In the genomic region with DNA sequence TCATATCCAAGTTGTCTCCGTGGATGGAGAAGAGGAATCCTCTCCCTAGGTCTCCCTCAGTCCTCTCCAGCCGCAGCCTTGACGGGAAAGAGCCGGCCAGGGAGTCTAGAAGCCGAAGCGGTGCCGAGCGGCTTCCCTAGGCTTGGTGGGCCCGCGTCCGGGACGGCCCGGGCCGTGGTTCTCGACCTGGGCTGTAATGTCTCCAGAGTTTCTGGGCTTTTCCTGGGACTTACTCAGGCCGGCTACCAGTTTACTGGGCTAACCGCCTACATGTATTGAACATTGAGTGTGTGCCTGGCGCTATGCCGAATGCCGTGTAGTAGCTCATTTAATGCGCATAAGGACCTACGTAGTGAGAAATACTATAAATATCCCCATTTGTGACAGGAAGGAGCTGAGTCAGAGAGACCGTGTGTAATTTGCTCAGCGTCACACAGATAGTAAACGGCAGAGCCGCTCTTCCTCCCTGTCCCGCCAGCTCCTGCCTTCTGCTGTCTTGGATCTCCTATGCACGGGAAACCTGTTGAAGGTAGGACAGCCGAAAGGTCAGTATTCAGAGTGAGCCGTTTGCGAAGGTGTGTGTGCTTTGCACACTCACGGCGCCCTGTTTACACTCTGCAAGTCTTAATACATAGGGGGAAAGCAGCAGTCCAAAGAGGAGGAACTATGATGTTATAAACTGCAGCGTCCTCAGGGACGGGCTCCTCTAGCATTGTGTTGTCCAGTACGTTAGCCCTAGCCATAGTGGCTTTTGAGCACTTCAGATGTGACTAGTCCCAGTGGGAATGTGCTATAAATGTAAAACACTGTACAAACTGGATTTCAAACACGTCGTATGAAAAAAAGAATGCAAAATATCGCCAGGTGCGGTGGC, we compare ENCODE assay signal across 7 cellular contexts. TPM values are rescaled to one million over a fixed set of nuclear protein-coding genes. Genes with fewer than 3 reads are reported as not detected.
DNase-seq lines count a peak whose midpoint lies in the region; ATAC-seq and TF ChIP-seq lines count a peak whose summit lies in the region.

No MANE protein-coding gene starts in this region.

- DNase-seq in NCI-H1417 treated with DMSO at 0.1 percent for 48 hours (lab: John Stamatoyannopoulos, UW) (peak; percentile 55), T-helper 9 cell (peak; percentile 42), MCF 10A (ENCODE audit: unreplicated experiment) (peak; percentile 78), iris pigment epithelial cell (ENCODE audit: low read depth) (peak; percentile 89)
- DNase-seq in stimulated activated CD4-positive, alpha-beta T cell treated with anti-CD3 and anti-CD28 coated beads, Interleukin-12 subunit alpha, Interleukin-12 subunit beta, amount 100 ng/mL, for 4 hours = peak; percentile 57

- POLR2A ChIA-PET in MCF 10A (lab: Yijun Ruan, JAX) = interaction anchor here (0.7 to 4.4 kb wide), 20 partner anchors 8 to 305 kb away, joined by 3 to 32 read pairs (median 4); a partner anchor contains a TSS

- CTCF ChIA-PET in MCF 10A (lab: Yijun Ruan, JAX) = interaction anchor here (0.5 to 2.7 kb wide), 2 partner anchors 13 to 719 kb away, joined by 3 to 10 read pairs; no protein-coding TSS in a partner anchor

- H3K9me3 Mint-ChIP-seq in MCF 10A (ENCODE audit: unreplicated experiment) = no peaks in the 10 kb centered on the region

- intact Hi-C loops in MCF 10A (cut with micrococcal nuclease) = no loop called here

- peak overlapping the region; percentile 87 for H3K4me3 Mint-ChIP-seq in MCF 10A (ENCODE audit: unreplicated experiment)

- no peak for TF ChIP-seq CTCF in MCF 10A (IDR thresholded peaks at IDR 0.05; ENCODE audit: unreplicated experiment)

- BruUV-seq in MCF 10A (replicated peaks; lab: Mats Ljungman, UMichigan) = TSS peak; percentile 84

- TF ChIP-seq POLR2A in GM18505 (IDR thresholded peaks at IDR 0.05; ENCODE audit: borderline replicate concordance, extremely low read depth, insufficient read depth, insufficient read length) = no peak

- peak overlapping the region; percentile 90 for H3K27ac Mint-ChIP-seq in MCF 10A (ENCODE audit: low read depth, unreplicated experiment)

- H3K27me3 Mint-ChIP-seq in MCF 10A (ENCODE audit: insufficient read depth, unreplicated experiment) = no peaks in the 10 kb centered on the region

- peaks cover 7% of the 10 kb centered on the region for H3K36me3 Mint-ChIP-seq in MCF 10A (ENCODE audit: insufficient read depth, unreplicated experiment)

- H3K4me1 Mint-ChIP-seq in MCF 10A (ENCODE audit: insufficient read depth, unreplicated experiment) = peaks cover 21% of the 10 kb centered on the region

- peak; percentile 40 for ATAC-seq in GM18505 (IDR thresholded peaks at IDR 0.05; ENCODE audit: unreplicated experiment)
- peak; percentile 42 for ATAC-seq in HG02798 (IDR thresholded peaks at IDR 0.05; ENCODE audit: poor library complexity, unreplicated experiment)

RNA-seq across cellular contexts. Expression of a gene that starts 0.7 kb away (rescaled TPM):
- 31.5 and 38.1 TPM in 2 replicates for total RNA-seq in MCF 10A (2022)

RNA-seq across cellular contexts. Expression of a gene that starts 14.4 kb away (rescaled TPM):
- 19.9 and 24.1 TPM in 2 replicates for total RNA-seq in MCF 10A (2022)

RNA-seq across cellular contexts. Expression of a gene that starts 22.9 kb away (rescaled TPM):
- 2.4 and 6.0 TPM in 2 replicates for total RNA-seq in MCF 10A (2022)

RNA-seq across cellular contexts. Expression of a gene that starts 28.2 kb away (rescaled TPM):
- 50.5 and 56.1 TPM in 2 replicates for total RNA-seq in MCF 10A (2022)

RNA-seq across cellular contexts. Expression of a gene that starts 45.4 kb away (rescaled TPM):
- total RNA-seq in MCF 10A (2022) = 119 and 126 TPM in 2 replicates

Comparison
In these comparisons a context has a peak if more than half of its experiments do, and no peak if none do; other contexts are left out.
1. Peak in every context shown above with its lines: DNase-seq and ATAC-seq.